ENCODE assay signal across 8 cellular contexts in the genomic region with DNA sequence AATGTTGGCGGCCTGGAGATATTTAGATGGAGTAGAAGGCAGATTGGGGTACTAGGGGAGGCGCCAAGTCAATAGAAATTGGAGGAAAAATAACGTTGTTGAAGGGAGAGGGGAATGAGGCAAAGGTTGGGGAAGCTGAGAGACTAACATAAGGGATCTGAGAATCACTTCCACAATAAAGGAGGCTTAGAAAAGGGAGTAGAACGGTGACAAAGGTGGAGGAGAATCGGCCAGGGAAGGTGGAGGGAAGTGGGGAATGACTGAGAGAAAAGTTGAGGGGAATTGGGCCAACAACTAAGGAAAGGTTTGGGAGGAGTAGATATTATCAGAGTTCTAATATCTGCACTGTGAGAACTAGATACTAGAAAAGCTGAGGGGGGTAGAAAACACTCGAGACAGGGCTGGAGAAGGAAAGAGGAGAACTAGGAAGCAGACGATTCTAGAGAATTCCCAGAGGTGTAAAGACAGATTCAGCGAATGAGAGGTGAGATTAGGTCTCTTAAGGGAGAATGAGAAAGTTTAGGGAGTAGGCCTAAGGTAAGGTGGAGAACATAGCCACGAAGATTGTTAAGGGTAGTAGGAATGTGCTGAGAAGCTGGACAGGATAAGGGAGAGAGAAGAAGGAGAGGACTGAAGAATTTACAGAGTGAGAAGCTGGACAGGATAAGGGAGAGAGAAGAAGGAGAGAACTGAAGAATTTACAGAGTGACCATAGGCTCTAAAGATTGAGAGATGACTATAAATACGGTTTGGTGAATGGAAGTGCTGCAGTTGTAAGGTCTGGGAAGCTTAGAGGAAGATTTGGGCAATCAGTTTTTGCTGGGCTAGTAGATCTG. TPM values are rescaled to one million over a fixed set of nuclear protein-coding genes. Genes with fewer than 3 reads are reported as not detected.
DNase-seq lines count a peak whose midpoint lies in the region; ATAC-seq and TF ChIP-seq lines count a peak whose summit lies in the region.

No MANE protein-coding gene starts in this region.

- peak overlapping the region; percentile 85 for H3K4me2 ChIP-seq in MM.1S (ENCODE audit: low read depth, low read length)

- peaks cover 5 to 30% (median 18%) of the 10 kb centered on the region in 7 donors for H3K4me1 Mint-ChIP-seq in naive thymus-derived CD4-positive, alpha-beta T cell
- peaks cover 6% of the 10 kb centered on the region for H3K4me1 Mint-ChIP-seq in activated T-helper 17 cell treated with anti-CD3 and anti-CD28 coated beads, Interleukin-2, amount 50 U/mL, for 72 hours

- H3K79me2 ChIP-seq in MM.1S (ENCODE audit: low read length) = peaks cover 43% of the 10 kb centered on the region

- H3K4me3 Mint-ChIP-seq in naive thymus-derived CD4-positive, alpha-beta T cell = no peak overlapping the region
- H3K4me3 Mint-ChIP-seq in activated T-helper 17 cell treated with anti-CD3 and anti-CD28 coated beads, Interleukin-2, amount 50 U/mL, for 72 hours = no peak overlapping the region

- ATAC-seq in naive thymus-derived CD4-positive, alpha-beta T cell = no peak
- ATAC-seq in activated T-helper 17 cell treated with anti-CD3 and anti-CD28 coated beads, Interleukin-2, amount 50 U/mL, for 72 hours (replicated peaks) = no peak

- peak overlapping the region; percentile 91 for H2AFZ ChIP-seq in MM.1S (ENCODE audit: low read length)

- H3K9me3 Mint-ChIP-seq in naive thymus-derived CD4-positive, alpha-beta T cell = no peaks in the 10 kb centered on the region
- no peaks in the 10 kb centered on the region for H3K9me3 Mint-ChIP-seq in activated T-helper 17 cell treated with anti-CD3 and anti-CD28 coated beads, Interleukin-2, amount 50 U/mL, for 72 hours

- H3K27ac ChIP-seq in C4-2B (peak overlapping the region; percentile 88), MM.1S (ENCODE audit: low read length) (peak overlapping the region; percentile 62; the same call in 1 of the 2 replicates), duodenal mucosa (ENCODE audit: low read depth, low read length) (peak overlapping the region; percentile 89)
- peak overlapping the region; percentile 76 for H3K27ac ChIP-seq in naive thymus-derived CD4-positive, alpha-beta T cell (ENCODE audit: low read depth, low read length)

- CTCF ChIA-PET in naive thymus-derived CD4-positive, alpha-beta T cell (lab: Charles Lee) = no interaction called here

- H3K27me3 ChIP-seq in MM.1S (replicated peaks; ENCODE audit: insufficient read depth, low read length) = no peaks in the 10 kb centered on the region
- H3K27me3 ChIP-seq in duodenal mucosa (ENCODE audit: control insufficient read depth in 1 of 2, insufficient read depth in 2 of 2, low read length in 2 of 2) = no peaks in the 10 kb centered on the region
- H3K27me3 ChIP-seq in naive thymus-derived CD4-positive, alpha-beta T cell (ENCODE audit: control insufficient read depth in 2 of 2, insufficient read depth in 2 of 2, low read length in 2 of 2) = no peaks in the 10 kb centered on the region

- H4K20me1 ChIP-seq in MM.1S (ENCODE audit: insufficient read depth, low read length) = no peaks in the 10 kb centered on the region

- 0 out of 2 replicates have a peak, but pooled peaks cover 4% of the 10 kb centered on the region for H3F3A ChIP-seq in MM.1S (ENCODE audit: insufficient read depth, low read length)

- no peak for TF ChIP-seq CTCF in C4-2B (conservative IDR thresholded peaks at IDR 0.05)
- no peak for TF ChIP-seq CTCF in MM.1S (IDR thresholded peaks at IDR 0.05; ENCODE audit: low read length)

- H3K27ac Mint-ChIP-seq in naive thymus-derived CD4-positive, alpha-beta T cell = no peak overlapping the region
- H3K27ac Mint-ChIP-seq in activated T-helper 17 cell treated with anti-CD3 and anti-CD28 coated beads, Interleukin-2, amount 50 U/mL, for 72 hours = no peak overlapping the region

- peaks cover 0 to 18% (median 9%) of the 10 kb centered on the region in 5 donors for H3K36me3 Mint-ChIP-seq in naive thymus-derived CD4-positive, alpha-beta T cell
- H3K36me3 Mint-ChIP-seq in activated T-helper 17 cell treated with anti-CD3 and anti-CD28 coated beads, Interleukin-2, amount 50 U/mL, for 72 hours (ENCODE audit: low read depth) = peaks cover 50% of the 10 kb centered on the region

- DNase-seq in MM.1S (no peak), head of caudate nucleus (no peak), DMS153 (lab: John Stamatoyannopoulos, UW) (no peak), NCI-H748 (lab: John Stamatoyannopoulos, UW; ENCODE audit: unreplicated experiment) (no peak)
- DNase-seq in naive thymus-derived CD4-positive, alpha-beta T cell = no peak

- H3K9ac ChIP-seq in MM.1S (ENCODE audit: low read length) = peak overlapping the region; percentile 74
- peak overlapping the region; percentile 91 to 95 for H3K9ac ChIP-seq in duodenal mucosa (ENCODE audit: low read depth in 1 of 2, low read length in 2 of 2)

- H3K9me3 ChIP-seq in MM.1S (replicated peaks; ENCODE audit: insufficient read depth, low read length) = no peaks in the 10 kb centered on the region
- no peaks in the 10 kb centered on the region for H3K9me3 ChIP-seq in duodenal mucosa (ENCODE audit: control insufficient read depth in 1 of 2, low read length in 2 of 2)
- no peaks in the 10 kb centered on the region for H3K9me3 ChIP-seq in naive thymus-derived CD4-positive, alpha-beta T cell (ENCODE audit: control insufficient read depth in 2 of 3, low read length in 3 of 3)

- H3K36me3 ChIP-seq in MM.1S (replicated peaks; ENCODE audit: insufficient read depth, low read length) (peaks cover 4% of the 10 kb centered on the region; the same call in 1 of the 2 replicates), duodenal mucosa (ENCODE audit: control insufficient read depth in 1 of 2, insufficient read depth in 2 of 2, low read length in 2 of 2) (peaks cover 8 to 12% of the 10 kb centered on the region in 2 donors)
- peaks cover 0 to 15% (median 0%) of the 10 kb centered on the region in 3 experiments for H3K36me3 ChIP-seq in naive thymus-derived CD4-positive, alpha-beta T cell (ENCODE audit: control insufficient read depth in 2 of 3, insufficient read depth in 3 of 3, low read length in 3 of 3)

- H3K9me2 ChIP-seq in MM.1S (replicated peaks; ENCODE audit: insufficient read depth, low read length) = no peaks in the 10 kb centered on the region

- H3K4me1 ChIP-seq in MM.1S (ENCODE audit: low read length) (peaks cover 6% of the 10 kb centered on the region; the same call in 1 of the 2 replicates), duodenal mucosa (ENCODE audit: control insufficient read depth in 1 of 2, insufficient read depth in 2 of 2, low read length in 2 of 2) (peaks cover 23% of the 10 kb centered on the region in 2 donors)
- peaks cover 30 to 32% of the 10 kb centered on the region in 2 donors for H3K4me1 ChIP-seq in naive thymus-derived CD4-positive, alpha-beta T cell (ENCODE audit: control insufficient read depth in 2 of 2, insufficient read depth in 2 of 2, low read length in 2 of 2)

- no peaks in the 10 kb centered on the region for H3K27me3 Mint-ChIP-seq in naive thymus-derived CD4-positive, alpha-beta T cell
- H3K27me3 Mint-ChIP-seq in activated T-helper 17 cell treated with anti-CD3 and anti-CD28 coated beads, Interleukin-2, amount 50 U/mL, for 72 hours = no peaks in the 10 kb centered on the region

- POLR2A ChIA-PET in naive thymus-derived CD4-positive, alpha-beta T cell (lab: Charles Lee) = interaction anchor here (0.8 to 2.2 kb wide), 11 partner anchors 10 to 411 kb away, joined by 3 to 7 read pairs (median 4); partner anchors contain the start of genes LIPT2, RAB6A and UCP2

- intact Hi-C loops in naive thymus-derived CD4-positive, alpha-beta T cell (cut with micrococcal nuclease) = loop anchor here (1.0 to 10.0 kb wide), 25 partner anchors 60 to 1737 kb away; partner anchors contain the start of genes LIPT2 (in 2 of the 2), PGM2L1 (in 2 of the 2), POLD3 (in 2 of the 2) and RAB6A (in 2 of the 2)
- intact Hi-C loops in head of caudate nucleus (cut with DNase I) = no loop called here

- H3K4me3 ChIP-seq in MM.1S (ENCODE audit: low read length) (peak overlapping the region; percentile 90), duodenal mucosa (ENCODE audit: low read depth in 1 of 2, low read length in 2 of 2) (peak overlapping the region; percentile 80 to 88)
- H3K4me3 ChIP-seq in naive thymus-derived CD4-positive, alpha-beta T cell (ENCODE audit: low read length) = peak overlapping the region; percentile 73

RNA-seq across cellular contexts. Expression of gene PPME1, which starts 0.8 kb away (rescaled TPM):
- 10 to 100 TPM; 18.1 to 41.7 (median 20.2) TPM for total RNA-seq in naive thymus-derived CD4-positive, alpha-beta T cell
- 10 to 100 TPM; 14.6 to 29.1 TPM for polyA plus RNA-seq in naive thymus-derived CD4-positive, alpha-beta T cell
- 10 to 100 TPM; 47.9 to 98.5 TPM for total RNA-seq in activated T-helper 17 cell treated with anti-CD3 and anti-CD28 coated beads, Interleukin-2, amount 50 U/mL, for 72 hours

RNA-seq across cellular contexts. Expression of gene C2CD3, which starts 1.0 kb away (rescaled TPM):
- 10 to 100 TPM; 33.1 to 42.5 (median 40.7) TPM for total RNA-seq in naive thymus-derived CD4-positive, alpha-beta T cell
- 10 to 100 TPM in 1 of 2 donors, 1 to 10 TPM in 1; 8.0 to 12.4 TPM for polyA plus RNA-seq in naive thymus-derived CD4-positive, alpha-beta T cell
- total RNA-seq in activated T-helper 17 cell treated with anti-CD3 and anti-CD28 coated beads, Interleukin-2, amount 50 U/mL, for 72 hours = 10 to 100 TPM; 35.3 to 37.9 TPM
